ENCODE assay signal across 18 cellular contexts in the genomic region with DNA sequence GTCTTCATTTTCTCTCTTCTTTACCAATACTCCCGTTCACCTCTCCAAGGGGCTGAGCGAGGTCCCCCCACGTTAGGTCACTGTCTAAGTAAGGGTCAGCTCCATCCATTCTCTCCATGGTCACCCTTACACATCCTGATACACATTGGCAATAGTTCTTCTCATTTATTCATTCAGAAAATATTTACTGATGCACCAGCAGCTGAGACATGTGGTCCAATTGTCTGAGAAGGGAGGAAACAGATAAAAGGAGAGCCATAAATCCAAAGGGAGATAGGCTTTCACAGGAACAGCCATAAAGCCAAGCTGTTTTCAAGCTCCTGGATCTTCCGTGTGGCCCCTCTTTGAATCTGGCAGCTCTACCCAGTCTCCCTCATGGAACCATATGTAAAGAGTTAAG.
A peak's percentile ranks its signal among the peaks of the same experiment; 100 is the strongest.
DNase-seq lines count a peak whose midpoint lies in the region; ATAC-seq and TF ChIP-seq lines count a peak whose summit lies in the region.
"Had no signal": no experiment of that assay in that cellular context is flagged by ENCODE, and none has a peak within 500 bp of the region (broad histone marks: within the 10 kb centered on the region; RNA-seq: fewer than 3 reads in every experiment).

No MANE protein-coding gene starts in this region.

- CTCF ChIA-PET in GM10248 (lab: Yijun Ruan, JAX) = no interaction called here

- POLR2A ChIA-PET in GM10248 (lab: Yijun Ruan, JAX) = no interaction called here

- H3K4me3 ChIP-seq in foreskin fibroblast (ENCODE audit: low read depth in 1 of 2, low read length in 2 of 2) = no peak overlapping the region
- H3K4me3 ChIP-seq: K562 had no signal

- no peak for TF ChIP-seq CTCF in foreskin fibroblast (IDR thresholded peaks at IDR 0.05; ENCODE audit: low read depth, low read length)
- TF ChIP-seq CTCF in GM20000 (IDR thresholded peaks at IDR 0.05; ENCODE audit: extremely low read depth, missing control alignments) = no peak
- TF ChIP-seq CTCF in GM10248 (IDR thresholded peaks at IDR 0.05; ENCODE audit: control extremely low read depth, extremely low read depth, low read depth, missing control alignments) = no peak

- no peak for ATAC-seq in GM21576 (IDR thresholded peaks at IDR 0.05; ENCODE audit: unreplicated experiment)
- ATAC-seq: K562, PC-3, SK-N-SH treated with all-trans-retinoic acid at 6 μM for 48 hours, T-cell had no signal

- peak; percentile 66 for DNase-seq in GM04503 (ENCODE audit: low read depth)
- DNase-seq in T1000 (lab: John Stamatoyannopoulos, UW) = peak; percentile 14
- DNase-seq in left kidney (ENCODE audit: low read depth, low spot score) = peak; percentile 74
- no peak for DNase-seq in foreskin fibroblast
- no peak for DNase-seq in GM20000 (ENCODE audit: low spot score)
- no peak for DNase-seq in GM10248 (ENCODE audit: extremely low spot score)
- DNase-seq: Caco-2; CD4-positive, alpha-beta T cell; DMS153; NCI-H1105; NCI-H1694; NCI-H524; SIG-M5; T-cell had no signal

Comparison
In these comparisons a context has a peak if more than half of its experiments do, and no peak if none do; other contexts are left out.
1. DNase-seq: peak in GM04503 (single experiment), T1000 (single experiment) and left kidney (single experiment); none in foreskin fibroblast (0 of 2), GM20000 (single experiment) and GM10248 (single experiment).